In the genomic region with DNA sequence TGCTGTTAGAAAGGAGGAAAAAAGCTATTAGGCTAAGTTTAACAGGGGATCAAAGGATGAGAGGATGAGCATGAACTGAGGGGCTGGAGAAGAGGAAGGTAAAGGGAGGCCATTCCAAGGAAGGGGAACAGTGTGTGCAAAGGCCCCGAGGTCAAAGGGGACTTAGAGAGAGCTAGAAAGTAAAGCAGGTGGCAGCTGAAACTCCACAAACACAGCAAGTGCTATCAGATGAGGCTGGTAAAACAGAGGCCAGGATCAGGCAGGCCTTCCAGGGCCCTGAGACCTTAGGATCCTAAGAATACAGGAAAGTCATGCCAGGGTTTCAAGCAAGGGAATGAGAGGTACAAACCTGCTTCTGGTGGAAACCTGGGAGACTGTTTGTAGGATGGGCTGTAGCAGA, we compare ENCODE assay signal across 10 cellular contexts.
"Had no signal": no experiment of that assay in that cellular context is flagged by ENCODE, and none has a peak within 500 bp of the region (broad histone marks: within the 10 kb centered on the region; RNA-seq: fewer than 3 reads in every experiment).

No MANE protein-coding gene starts in this region.

- H3K36me3 ChIP-seq: ascending aorta, cardiac muscle cell, right atrium auricular region, tibial artery had no signal

- H3K27ac Mint-ChIP-seq: activated naive CD8-positive, alpha-beta T cell treated with anti-CD3 and anti-CD28 coated beads for 36 hours had no signal

- H3K4me3 Mint-ChIP-seq: activated naive CD8-positive, alpha-beta T cell treated with anti-CD3 and anti-CD28 coated beads for 36 hours had no signal

- H3K9me3 ChIP-seq: ascending aorta, right atrium auricular region, tibial artery had no signal

- H3K4me3 ChIP-seq: ascending aorta, cardiac muscle cell, right atrium auricular region, tibial artery had no signal

- H3K27me3 ChIP-seq: ascending aorta, cardiac muscle cell, right atrium auricular region, tibial artery had no signal

- H3K27ac ChIP-seq: ascending aorta, cardiac muscle cell, tibial artery had no signal

- DNase-seq: activated CD4-positive, alpha-beta T cell treated with anti-CD3 and anti-CD28 coated beads for 1 hour; activated effector memory CD4-positive, alpha-beta T cell treated with Interleukin-2 at 50 U/mL for 16 hours; activated naive CD8-positive, alpha-beta T cell treated with anti-CD3 and anti-CD28 coated beads for 36 hours; foreskin melanocyte; mesendoderm; small intestine; tibial artery had no signal

- H3K27me3 Mint-ChIP-seq: activated naive CD8-positive, alpha-beta T cell treated with anti-CD3 and anti-CD28 coated beads for 36 hours had no signal

- H3K9me3 Mint-ChIP-seq: activated naive CD8-positive, alpha-beta T cell treated with anti-CD3 and anti-CD28 coated beads for 36 hours had no signal

- H3K36me3 Mint-ChIP-seq: activated naive CD8-positive, alpha-beta T cell treated with anti-CD3 and anti-CD28 coated beads for 36 hours had no signal
